9 cellular contexts compared by ENCODE assay signal in genomic region chr1:183473286-183473536, GRCh38. TPM values are rescaled to one million over a fixed set of nuclear protein-coding genes. Genes with fewer than 3 reads are reported as not detected.
DNase-seq lines count a peak whose midpoint lies in the region; ATAC-seq, FAIRE-seq and TF ChIP-seq lines count a peak whose summit lies in the region.
"Had no signal": no experiment of that assay in that cellular context is flagged by ENCODE, and none has a peak within 500 bp of the region (broad histone marks: within the 10 kb centered on the region; RNA-seq: fewer than 3 reads in every experiment).

No MANE protein-coding gene starts in this region.

- H3K4me3 ChIP-seq in kidney (ENCODE audit: low read length in 2 of 2) (peak overlapping the region; percentile 80 to 92), testis (peak overlapping the region; percentile 78 to 94)

- ATAC-seq in HG02981 (IDR thresholded peaks at IDR 0.05; ENCODE audit: unreplicated experiment): no peak

- no peak for DNase-seq in activated CD4-positive, alpha-beta T cell treated with anti-CD3 and anti-CD28 coated beads, Interleukin-2, amount 10 ng/mL, durations not matched to agents 24 days and 14 days
- no peak for DNase-seq in activated CD4-positive, alpha-beta T cell treated with anti-CD3 and anti-CD28 coated beads for 48 hours
- DNase-seq in activated naive CD8-positive, alpha-beta T cell treated with anti-CD3 and anti-CD28 coated beads for 36 hours: no peak
- DNase-seq in kidney: no peak
- DNase-seq in testis: no peak
- no peak for DNase-seq in NCI-H446 (lab: John Stamatoyannopoulos, UW)
- DNase-seq in globus pallidus (ENCODE audit: low spot score): no peak
- DNase-seq: NCI-H1930 had no signal

- peaks cover 32% of the 10 kb centered on the region for H3K4me1 Mint-ChIP-seq in activated CD4-positive, alpha-beta T cell treated with anti-CD3 and anti-CD28 coated beads, Interleukin-2, amount 10 ng/mL, durations not matched to agents 24 days and 14 days
- peaks cover 27% of the 10 kb centered on the region for H3K4me1 Mint-ChIP-seq in activated naive CD8-positive, alpha-beta T cell treated with anti-CD3 and anti-CD28 coated beads for 36 hours

- H3K9ac ChIP-seq in kidney (ENCODE audit: low read length in 2 of 2): peak overlapping the region; percentile 46 to 57

- H3K9me3 Mint-ChIP-seq in activated CD4-positive, alpha-beta T cell treated with anti-CD3 and anti-CD28 coated beads, Interleukin-2, amount 10 ng/mL, durations not matched to agents 24 days and 14 days: no peaks in the 10 kb centered on the region
- H3K9me3 Mint-ChIP-seq in activated naive CD8-positive, alpha-beta T cell treated with anti-CD3 and anti-CD28 coated beads for 36 hours: no peaks in the 10 kb centered on the region

- peaks cover 13% of the 10 kb centered on the region for H3K36me3 Mint-ChIP-seq in activated CD4-positive, alpha-beta T cell treated with anti-CD3 and anti-CD28 coated beads, Interleukin-2, amount 10 ng/mL, durations not matched to agents 24 days and 14 days (ENCODE audit: low read depth)
- H3K36me3 Mint-ChIP-seq in activated naive CD8-positive, alpha-beta T cell treated with anti-CD3 and anti-CD28 coated beads for 36 hours: peaks cover 12% of the 10 kb centered on the region

- 13 to 21% methylated on average over 7 of the region's 7 CpGs for WGBS in testis, 2 donors

- H3K36me3 ChIP-seq in kidney (ENCODE audit: control insufficient read depth in 1 of 2, insufficient read depth in 2 of 2, low read length in 2 of 2): no peaks in the 10 kb centered on the region
- H3K36me3 ChIP-seq in testis (ENCODE audit: low read depth, missing control alignments): no peaks in the 10 kb centered on the region

- H3K27me3 Mint-ChIP-seq in activated CD4-positive, alpha-beta T cell treated with anti-CD3 and anti-CD28 coated beads, Interleukin-2, amount 10 ng/mL, durations not matched to agents 24 days and 14 days: no peaks in the 10 kb centered on the region
- H3K27me3 Mint-ChIP-seq in activated naive CD8-positive, alpha-beta T cell treated with anti-CD3 and anti-CD28 coated beads for 36 hours: peaks cover 3% of the 10 kb centered on the region

- H3K27ac ChIP-seq in kidney (ENCODE audit: low read depth in 2 of 2, low read length in 2 of 2) (no peak overlapping the region), testis (peak overlapping the region in 1 of 2 donors; percentile 96)

- FAIRE-seq in kidney (lab: Jason Lieb, UNC): no peak

- TF ChIP-seq CTCF in kidney (IDR thresholded peaks at IDR 0.05; ENCODE audit: borderline replicate concordance, extremely low read depth, insufficient read depth): no peak
- no peak for TF ChIP-seq CTCF in testis (IDR thresholded peaks at IDR 0.05)

- peak overlapping the region; percentile 100 for H3K27ac Mint-ChIP-seq in activated CD4-positive, alpha-beta T cell treated with anti-CD3 and anti-CD28 coated beads, Interleukin-2, amount 10 ng/mL, durations not matched to agents 24 days and 14 days
- H3K27ac Mint-ChIP-seq in activated naive CD8-positive, alpha-beta T cell treated with anti-CD3 and anti-CD28 coated beads for 36 hours: peak overlapping the region; percentile 99

- H3K4me3 Mint-ChIP-seq in activated CD4-positive, alpha-beta T cell treated with anti-CD3 and anti-CD28 coated beads, Interleukin-2, amount 10 ng/mL, durations not matched to agents 24 days and 14 days: peak overlapping the region; percentile 92
- H3K4me3 Mint-ChIP-seq in activated naive CD8-positive, alpha-beta T cell treated with anti-CD3 and anti-CD28 coated beads for 36 hours: peak overlapping the region; percentile 91

- no peak for TF ChIP-seq POLR2A in testis (IDR thresholded peaks at IDR 0.05)

- H3K9me3 ChIP-seq in kidney (ENCODE audit: control insufficient read depth in 1 of 2, low read length in 2 of 2) (no peaks in the 10 kb centered on the region), testis (no peaks in the 10 kb centered on the region)

- intact Hi-C loops in activated CD4-positive, alpha-beta T cell treated with anti-CD3 and anti-CD28 coated beads, Interleukin-2, amount 10 ng/mL, durations not matched to agents 24 days and 14 days (cut with micrococcal nuclease): loop anchor here (5.0 to 10.0 kb wide), 6 partner anchors 442 to 1282 kb away; partner anchors contain the start of genes C1orf21, COLGALT2, EDEM3 and GLUL
- intact Hi-C loops in kidney (cut with DNase I): no loop called here
- intact Hi-C loops in testis (cut with DNase I; ENCODE audit: low total_unique reads): no loop called here

- no peaks in the 10 kb centered on the region for H3K27me3 ChIP-seq in testis

- peaks cover 9 to 12% of the 10 kb centered on the region in 2 donors for H3K4me1 ChIP-seq in kidney (ENCODE audit: control insufficient read depth in 1 of 2, insufficient read depth in 1 of 2, low read depth in 1 of 2, low read length in 2 of 2)
- peaks cover 8% of the 10 kb centered on the region for H3K4me1 ChIP-seq in testis

RNA-seq across cellular contexts. Expression of gene SMG7, which starts 0.9 kb away (rescaled TPM):
- 78.4 and 79.8 TPM in 2 replicates for total RNA-seq in activated CD4-positive, alpha-beta T cell treated with anti-CD3 and anti-CD28 coated beads, Interleukin-2, amount 10 ng/mL, durations not matched to agents 24 days and 14 days
- total RNA-seq in activated naive CD8-positive, alpha-beta T cell treated with anti-CD3 and anti-CD28 coated beads for 36 hours: 10 to 100 TPM; 61.4 to 65.1 TPM
- 56.3 TPM for total RNA-seq in kidney
- 15.4 TPM for polyA plus RNA-seq in kidney (ENCODE audit: insufficient read depth, low read depth, low replicate concordance)
- total RNA-seq in testis: 100 to 1,000 TPM; 109 to 139 TPM
- 157 TPM for polyA plus RNA-seq in testis (ENCODE audit: insufficient read depth, low read depth, low replicate concordance)

RNA-seq across cellular contexts. Expression of gene NMNAT2, which starts 55.0 kb away (rescaled TPM):
- total RNA-seq in activated CD4-positive, alpha-beta T cell treated with anti-CD3 and anti-CD28 coated beads, Interleukin-2, amount 10 ng/mL, durations not matched to agents 24 days and 14 days: not detected in 2 replicates
- total RNA-seq in activated naive CD8-positive, alpha-beta T cell treated with anti-CD3 and anti-CD28 coated beads for 36 hours: not detected
- total RNA-seq in kidney (2.0 TPM), testis (10 to 100 TPM; 45.7 to 52.0 TPM)
- polyA plus RNA-seq in kidney (ENCODE audit: insufficient read depth, low read depth, low replicate concordance) (0.17 TPM), testis (ENCODE audit: insufficient read depth, low read depth, low replicate concordance) (23.6 TPM)

Comparison
In these comparisons a context has a peak if more than half of its experiments do, and no peak if none do; other contexts are left out.
1. RNA of gene NMNAT2, which starts 55.0 kb away (total RNA-seq): 45.7 to 52.0 TPM in testis; 2.0 TPM in kidney (single experiment), not detected in activated CD4-positive, alpha-beta T cell treated with anti-CD3 and anti-CD28 coated beads, Interleukin-2, amount 10 ng/mL, durations not matched to agents 24 days and 14 days and not detected in activated naive CD8-positive, alpha-beta T cell treated with anti-CD3 and anti-CD28 coated beads for 36 hours; every median in the first group is over 10 times any median in the second.